2 cellular contexts compared by ENCODE assay signal in the genomic region with DNA sequence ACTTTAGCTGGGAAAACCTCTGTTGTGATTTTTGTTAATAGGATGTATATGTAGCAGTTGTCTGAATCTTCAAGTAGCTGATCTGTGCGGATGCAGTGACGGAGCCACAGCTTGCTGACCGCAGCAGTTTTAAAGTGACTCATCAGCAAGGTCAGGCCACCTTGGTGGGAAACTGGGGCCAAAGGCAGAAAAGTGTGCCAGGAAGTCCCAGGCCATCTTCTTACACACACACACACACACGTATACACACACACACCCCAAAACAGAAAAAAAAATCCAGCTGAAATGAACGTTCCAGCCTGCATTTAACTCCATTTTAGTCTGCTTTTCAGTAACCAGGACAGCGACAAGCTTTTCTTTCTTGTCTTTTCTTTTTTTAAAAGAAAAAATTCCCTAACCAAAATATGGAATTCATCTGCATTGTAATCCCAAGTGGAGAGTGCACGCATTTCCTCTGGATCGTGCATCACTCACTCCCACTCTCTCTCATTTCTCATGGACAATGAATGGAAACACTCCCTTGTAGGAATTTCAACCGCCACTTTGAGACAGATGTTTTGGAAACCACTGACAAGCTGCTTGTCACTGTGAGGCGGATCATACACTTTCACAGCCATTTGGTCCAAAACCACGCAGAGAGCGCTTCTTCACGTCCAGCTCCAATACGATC.
TF ChIP-seq lines count a peak whose summit lies in the region.

No MANE protein-coding gene starts in this region.

TF ChIP-seq in GM23338, 12 proteins besides CTCF, POLR2A, EP300 and RAD21 (continued from another document):
- TF ChIP-seq CREB1 (CRISPR knock-in tag; IDR thresholded peaks at IDR 0.05; ENCODE audit: low read depth) (no peak), ZNF114 (CRISPR knock-in tag; IDR thresholded peaks at IDR 0.05) (no peak)

TF ChIP-seq in K562, 482 proteins besides CTCF, POLR2A, EP300 and RAD21 (continued from another document):
- TF ChIP-seq, protein P1, sequence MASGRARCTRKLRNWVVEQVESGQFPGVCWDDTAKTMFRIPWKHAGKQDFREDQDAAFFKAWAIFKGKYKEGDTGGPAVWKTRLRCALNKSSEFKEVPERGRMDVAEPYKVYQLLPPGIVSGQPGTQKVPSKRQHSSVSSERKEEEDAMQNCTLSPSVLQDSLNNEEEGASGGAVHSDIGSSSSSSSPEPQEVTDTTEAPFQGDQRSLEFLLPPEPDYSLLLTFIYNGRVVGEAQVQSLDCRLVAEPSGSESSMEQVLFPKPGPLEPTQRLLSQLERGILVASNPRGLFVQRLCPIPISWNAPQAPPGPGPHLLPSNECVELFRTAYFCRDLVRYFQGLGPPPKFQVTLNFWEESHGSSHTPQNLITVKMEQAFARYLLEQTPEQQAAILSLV (tag; IDR thresholded peaks at IDR 0.05) = no peak
- no peak for TF ChIP-seq RBM39 (optimal IDR thresholded peaks at IDR 0.05; ENCODE audit: low read depth, low read length)
- TF ChIP-seq, protein P2, sequence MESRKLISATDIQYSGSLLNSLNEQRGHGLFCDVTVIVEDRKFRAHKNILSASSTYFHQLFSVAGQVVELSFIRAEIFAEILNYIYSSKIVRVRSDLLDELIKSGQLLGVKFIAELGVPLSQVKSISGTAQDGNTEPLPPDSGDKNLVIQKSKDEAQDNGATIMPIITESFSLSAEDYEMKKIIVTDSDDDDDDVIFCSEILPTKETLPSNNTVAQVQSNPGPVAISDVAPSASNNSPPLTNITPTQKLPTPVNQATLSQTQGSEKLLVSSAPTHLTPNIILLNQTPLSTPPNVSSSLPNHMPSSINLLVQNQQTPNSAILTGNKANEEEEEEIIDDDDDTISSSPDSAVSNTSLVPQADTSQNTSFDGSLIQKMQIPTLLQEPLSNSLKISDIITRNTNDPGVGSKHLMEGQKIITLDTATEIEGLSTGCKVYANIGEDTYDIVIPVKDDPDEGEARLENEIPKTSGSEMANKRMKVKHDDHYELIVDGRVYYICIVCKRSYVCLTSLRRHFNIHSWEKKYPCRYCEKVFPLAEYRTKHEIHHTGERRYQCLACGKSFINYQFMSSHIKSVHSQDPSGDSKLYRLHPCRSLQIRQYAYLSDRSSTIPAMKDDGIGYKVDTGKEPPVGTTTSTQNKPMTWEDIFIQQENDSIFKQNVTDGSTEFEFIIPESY (CRISPR knock-in tag; IDR thresholded peaks at IDR 0.05) = peak; percentile 38; the same call in 1 of the 2 replicates
- TF ChIP-seq, protein P3, sequence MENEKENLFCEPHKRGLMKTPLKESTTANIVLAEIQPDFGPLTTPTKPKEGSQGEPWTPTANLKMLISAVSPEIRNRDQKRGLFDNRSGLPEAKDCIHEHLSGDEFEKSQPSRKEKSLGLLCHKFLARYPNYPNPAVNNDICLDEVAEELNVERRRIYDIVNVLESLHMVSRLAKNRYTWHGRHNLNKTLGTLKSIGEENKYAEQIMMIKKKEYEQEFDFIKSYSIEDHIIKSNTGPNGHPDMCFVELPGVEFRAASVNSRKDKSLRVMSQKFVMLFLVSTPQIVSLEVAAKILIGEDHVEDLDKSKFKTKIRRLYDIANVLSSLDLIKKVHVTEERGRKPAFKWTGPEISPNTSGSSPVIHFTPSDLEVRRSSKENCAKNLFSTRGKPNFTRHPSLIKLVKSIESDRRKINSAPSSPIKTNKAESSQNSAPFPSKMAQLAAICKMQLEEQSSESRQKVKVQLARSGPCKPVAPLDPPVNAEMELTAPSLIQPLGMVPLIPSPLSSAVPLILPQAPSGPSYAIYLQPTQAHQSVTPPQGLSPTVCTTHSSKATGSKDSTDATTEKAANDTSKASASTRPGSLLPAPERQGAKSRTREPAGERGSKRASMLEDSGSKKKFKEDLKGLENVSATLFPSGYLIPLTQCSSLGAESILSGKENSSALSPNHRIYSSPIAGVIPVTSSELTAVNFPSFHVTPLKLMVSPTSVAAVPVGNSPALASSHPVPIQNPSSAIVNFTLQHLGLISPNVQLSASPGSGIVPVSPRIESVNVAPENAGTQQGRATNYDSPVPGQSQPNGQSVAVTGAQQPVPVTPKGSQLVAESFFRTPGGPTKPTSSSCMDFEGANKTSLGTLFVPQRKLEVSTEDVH (IDR thresholded peaks at IDR 0.05; ENCODE audit: low read depth, partially characterized antibody) = no peak
- no peak for TF ChIP-seq CBX1 (IDR thresholded peaks at IDR 0.05; ENCODE audit: low read depth)
- no peak for TF ChIP-seq OTX1 (CRISPR knock-in tag; IDR thresholded peaks at IDR 0.05)
- TF ChIP-seq MAFF (IDR thresholded peaks at IDR 0.05; ENCODE audit: low read length) = peak; percentile 92
- no peak for TF ChIP-seq MAZ (CRISPR knock-in tag; conservative IDR thresholded peaks at IDR 0.05 in 1 of 2, IDR thresholded peaks at IDR 0.05 in 1 of 2)
- TF ChIP-seq PHTF2 (CRISPR knock-in tag; IDR thresholded peaks at IDR 0.05) = no peak
- TF ChIP-seq KLF10 (CRISPR knock-in tag; IDR thresholded peaks at IDR 0.05) = no peak
- no peak for TF ChIP-seq ZFX (CRISPR knock-in tag; IDR thresholded peaks at IDR 0.05)
- 0 out of 2 replicates have a peak, but pooled peaks have one; percentile 26 for TF ChIP-seq DPF2 (IDR thresholded peaks at IDR 0.05)
- TF ChIP-seq, protein P4, sequence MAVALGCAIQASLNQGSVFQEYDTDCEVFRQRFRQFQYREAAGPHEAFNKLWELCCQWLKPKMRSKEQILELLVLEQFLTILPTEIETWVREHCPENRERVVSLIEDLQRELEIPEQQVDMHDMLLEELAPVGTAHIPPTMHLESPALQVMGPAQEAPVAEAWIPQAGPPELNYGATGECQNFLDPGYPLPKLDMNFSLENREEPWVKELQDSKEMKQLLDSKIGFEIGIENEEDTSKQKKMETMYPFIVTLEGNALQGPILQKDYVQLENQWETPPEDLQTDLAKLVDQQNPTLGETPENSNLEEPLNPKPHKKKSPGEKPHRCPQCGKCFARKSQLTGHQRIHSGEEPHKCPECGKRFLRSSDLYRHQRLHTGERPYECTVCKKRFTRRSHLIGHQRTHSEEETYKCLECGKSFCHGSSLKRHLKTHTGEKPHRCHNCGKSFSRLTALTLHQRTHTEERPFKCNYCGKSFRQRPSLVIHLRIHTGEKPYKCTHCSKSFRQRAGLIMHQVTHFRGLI (CRISPR knock-in tag; IDR thresholded peaks at IDR 0.05) = no peak
- no peak for TF ChIP-seq NR2F6 (CRISPR knock-in tag; IDR thresholded peaks at IDR 0.05)
- TF ChIP-seq ZNF408 (CRISPR knock-in tag; IDR thresholded peaks at IDR 0.05; ENCODE audit: low read depth) = no peak
- TF ChIP-seq JUND (IDR thresholded peaks at IDR 0.05; ENCODE audit: borderline replicate concordance, low read depth, low read length) = peak; percentile 75
- TF ChIP-seq JUND (tag; IDR thresholded peaks at IDR 0.05; ENCODE audit: borderline replicate concordance, low read depth, low read length) = peak; percentile 37; the same call in 1 of the 3 replicates
- TF ChIP-seq ESRRA (IDR thresholded peaks at IDR 0.05; ENCODE audit: borderline replicate concordance, low read depth) = no peak
- no peak for TF ChIP-seq XRCC3 (IDR thresholded peaks at IDR 0.05)
- TF ChIP-seq HDAC3 (IDR thresholded peaks at IDR 0.05; ENCODE audit: borderline replicate concordance, partially characterized antibody) = no peak
- TF ChIP-seq, protein P5, sequence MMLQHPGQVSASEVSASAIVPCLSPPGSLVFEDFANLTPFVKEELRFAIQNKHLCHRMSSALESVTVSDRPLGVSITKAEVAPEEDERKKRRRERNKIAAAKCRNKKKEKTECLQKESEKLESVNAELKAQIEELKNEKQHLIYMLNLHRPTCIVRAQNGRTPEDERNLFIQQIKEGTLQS (IDR thresholded peaks at IDR 0.05) = peak; percentile 48; the same call in 1 of the 2 replicates
- TF ChIP-seq, protein P5 (CRISPR knock-in tag; conservative IDR thresholded peaks at IDR 0.05) = no peak
- TF ChIP-seq, protein P6, sequence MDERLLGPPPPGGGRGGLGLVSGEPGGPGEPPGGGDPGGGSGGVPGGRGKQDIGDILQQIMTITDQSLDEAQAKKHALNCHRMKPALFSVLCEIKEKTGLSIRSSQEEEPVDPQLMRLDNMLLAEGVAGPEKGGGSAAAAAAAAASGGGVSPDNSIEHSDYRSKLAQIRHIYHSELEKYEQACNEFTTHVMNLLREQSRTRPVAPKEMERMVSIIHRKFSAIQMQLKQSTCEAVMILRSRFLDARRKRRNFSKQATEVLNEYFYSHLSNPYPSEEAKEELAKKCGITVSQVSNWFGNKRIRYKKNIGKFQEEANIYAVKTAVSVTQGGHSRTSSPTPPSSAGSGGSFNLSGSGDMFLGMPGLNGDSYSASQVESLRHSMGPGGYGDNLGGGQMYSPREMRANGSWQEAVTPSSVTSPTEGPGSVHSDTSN (CRISPR knock-in tag; IDR thresholded peaks at IDR 0.05; ENCODE audit: low read depth) = no peak
- TF ChIP-seq, protein P6 (tag; conservative IDR thresholded peaks at IDR 0.05; ENCODE audit: low read depth) = no peak
- TF ChIP-seq FUS (optimal IDR thresholded peaks at IDR 0.05; ENCODE audit: low read depth, low read length) = no peak
- TF ChIP-seq EWSR1 (IDR thresholded peaks at IDR 0.05; ENCODE audit: borderline replicate concordance, low read depth, partially characterized antibody) = no peak
- TF ChIP-seq NBN (IDR thresholded peaks at IDR 0.05; ENCODE audit: low read depth) = no peak
- TF ChIP-seq, protein P7, sequence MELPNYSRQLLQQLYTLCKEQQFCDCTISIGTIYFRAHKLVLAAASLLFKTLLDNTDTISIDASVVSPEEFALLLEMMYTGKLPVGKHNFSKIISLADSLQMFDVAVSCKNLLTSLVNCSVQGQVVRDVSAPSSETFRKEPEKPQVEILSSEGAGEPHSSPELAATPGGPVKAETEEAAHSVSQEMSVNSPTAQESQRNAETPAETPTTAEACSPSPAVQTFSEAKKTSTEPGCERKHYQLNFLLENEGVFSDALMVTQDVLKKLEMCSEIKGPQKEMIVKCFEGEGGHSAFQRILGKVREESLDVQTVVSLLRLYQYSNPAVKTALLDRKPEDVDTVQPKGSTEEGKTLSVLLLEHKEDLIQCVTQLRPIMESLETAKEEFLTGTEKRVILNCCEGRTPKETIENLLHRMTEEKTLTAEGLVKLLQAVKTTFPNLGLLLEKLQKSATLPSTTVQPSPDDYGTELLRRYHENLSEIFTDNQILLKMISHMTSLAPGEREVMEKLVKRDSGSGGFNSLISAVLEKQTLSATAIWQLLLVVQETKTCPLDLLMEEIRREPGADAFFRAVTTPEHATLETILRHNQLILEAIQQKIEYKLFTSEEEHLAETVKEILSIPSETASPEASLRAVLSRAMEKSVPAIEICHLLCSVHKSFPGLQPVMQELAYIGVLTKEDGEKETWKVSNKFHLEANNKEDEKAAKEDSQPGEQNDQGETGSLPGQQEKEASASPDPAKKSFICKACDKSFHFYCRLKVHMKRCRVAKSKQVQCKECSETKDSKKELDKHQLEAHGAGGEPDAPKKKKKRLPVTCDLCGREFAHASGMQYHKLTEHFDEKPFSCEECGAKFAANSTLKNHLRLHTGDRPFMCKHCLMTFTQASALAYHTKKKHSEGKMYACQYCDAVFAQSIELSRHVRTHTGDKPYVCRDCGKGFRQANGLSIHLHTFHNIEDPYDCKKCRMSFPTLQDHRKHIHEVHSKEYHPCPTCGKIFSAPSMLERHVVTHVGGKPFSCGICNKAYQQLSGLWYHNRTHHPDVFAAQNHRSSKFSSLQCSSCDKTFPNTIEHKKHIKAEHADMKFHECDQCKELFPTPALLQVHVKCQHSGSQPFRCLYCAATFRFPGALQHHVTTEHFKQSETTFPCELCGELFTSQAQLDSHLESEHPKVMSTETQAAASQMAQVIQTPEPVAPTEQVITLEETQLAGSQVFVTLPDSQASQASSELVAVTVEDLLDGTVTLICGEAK (IDR thresholded peaks at IDR 0.05) = no peak
- TF ChIP-seq, protein P7 (CRISPR knock-in tag; IDR thresholded peaks at IDR 0.05) = no peak
- TF ChIP-seq RBM25 (IDR thresholded peaks at IDR 0.05; ENCODE audit: low read depth, low read length, severe bottlenecking) = no peak
- no peak for TF ChIP-seq PRPF4 (IDR thresholded peaks at IDR 0.05; ENCODE audit: insufficient read depth, low read depth, low read length, poor library complexity, severe bottlenecking)
